2 cellular contexts compared by ENCODE assay signal in the genomic region with DNA sequence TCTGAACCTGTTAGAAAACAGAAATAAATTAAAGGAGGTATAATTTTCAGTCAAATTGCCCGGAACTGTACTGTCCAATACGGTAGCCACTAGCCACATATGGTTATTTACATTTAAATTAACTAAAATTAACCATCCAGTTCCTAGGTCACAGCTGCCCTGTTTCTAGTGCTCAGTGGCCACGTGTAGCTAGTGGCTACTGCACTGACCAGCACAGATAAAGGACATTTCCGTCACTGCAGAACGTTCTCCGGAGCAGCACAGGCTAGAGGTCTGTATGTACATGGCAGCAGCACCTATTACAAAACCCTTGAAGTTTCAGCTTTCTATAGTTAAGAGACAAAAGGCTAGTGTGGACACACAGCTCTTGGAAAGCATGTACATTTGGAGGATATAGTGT.
TF ChIP-seq lines count a peak whose summit lies in the region.

No MANE protein-coding gene starts in this region.

TF ChIP-seq in GM23338, 12 proteins besides CTCF, POLR2A, EP300 and RAD21 (continued from another document):
- TF ChIP-seq REST (IDR thresholded peaks at IDR 0.05; ENCODE audit: unreplicated experiment) (no peak), ZNF462 (CRISPR knock-in tag; IDR thresholded peaks at IDR 0.05) (no peak), STAT1 (IDR thresholded peaks at IDR 0.05; ENCODE audit: unreplicated experiment) (no peak)

TF ChIP-seq in WTC11, 78 proteins besides CTCF, POLR2A, EP300 and RAD21 (continued from another document):
- no peak for TF ChIP-seq ZNF512 (CRISPR knock-in tag; IDR thresholded peaks at IDR 0.05; ENCODE audit: borderline replicate concordance)
